Comparison of ENCODE assay signal across 14 cellular contexts in genomic region chr6:151609146-151609962, GRCh38.
DNase-seq lines count a peak whose midpoint lies in the region; ATAC-seq, FAIRE-seq and TF ChIP-seq lines count a peak whose summit lies in the region.
"Had no signal": no experiment of that assay in that cellular context is flagged by ENCODE, and none has a peak within 500 bp of the region (broad histone marks: within the 10 kb centered on the region; RNA-seq: fewer than 3 reads in every experiment).

No MANE protein-coding gene starts in this region.

- FAIRE-seq in astrocyte (lab: Jason Lieb, UNC) = no peak

- ATAC-seq in heart left ventricle (peak; percentile 72 to 89 (median 81)), HG03196 (IDR thresholded peaks at IDR 0.05; ENCODE audit: unreplicated experiment) (no peak), GM21786 (IDR thresholded peaks at IDR 0.05; ENCODE audit: unreplicated experiment) (no peak)

- TF ChIP-seq EP300 in tibial nerve (IDR thresholded peaks at IDR 0.05) = no peak

- H3K27me3 Mint-ChIP-seq in astrocyte (ENCODE audit: low read depth, unreplicated experiment) (no peaks in the 10 kb centered on the region), neural progenitor cell (ENCODE audit: insufficient read depth, low read depth) (no peaks in the 10 kb centered on the region)

- H4K20me1 ChIP-seq in astrocyte (ENCODE audit: insufficient read depth, low read length) = no peaks in the 10 kb centered on the region
- H4K20me1 ChIP-seq in neural progenitor cell (ENCODE audit: low read depth) = no peaks in the 10 kb centered on the region

- H3K4me2 ChIP-seq in astrocyte (ENCODE audit: low read length) = no peak overlapping the region
- H3K4me2 ChIP-seq in neural progenitor cell = no peak overlapping the region

- H3K4me1 ChIP-seq in astrocyte (ENCODE audit: insufficient read depth, low read length) (no peaks in the 10 kb centered on the region), heart left ventricle (peaks cover 0 to 11% (median 0%) of the 10 kb centered on the region in 12 donors), neural progenitor cell (peaks cover 6% of the 10 kb centered on the region), tibial nerve (peaks cover 0 to 12% (median 0%) of the 10 kb centered on the region in 4 donors)
- H3K4me1 ChIP-seq: Peyer's patch had no signal

- H3K4me3 Mint-ChIP-seq in astrocyte (ENCODE audit: unreplicated experiment) (no peak overlapping the region), neural progenitor cell (no peak overlapping the region)
- H3K4me3 Mint-ChIP-seq: activated naive CD8-positive, alpha-beta T cell had no signal

- H3K27me3 ChIP-seq in astrocyte (ENCODE audit: insufficient read depth, low read length) (no peaks in the 10 kb centered on the region), heart left ventricle (no peaks in the 10 kb centered on the region), neural progenitor cell (no peaks in the 10 kb centered on the region), tibial nerve (no peaks in the 10 kb centered on the region)
- H3K27me3 ChIP-seq: Peyer's patch had no signal

- H3K36me3 ChIP-seq in astrocyte (ENCODE audit: insufficient read depth, low read length) (no peaks in the 10 kb centered on the region), heart left ventricle (no peaks in the 10 kb centered on the region), neural progenitor cell (no peaks in the 10 kb centered on the region), tibial nerve (no peaks in the 10 kb centered on the region)
- H3K36me3 ChIP-seq: Peyer's patch had no signal

- intact Hi-C loops in heart left ventricle (cut with DNase I) = no loop called here

- H3K9ac ChIP-seq in astrocyte (ENCODE audit: low read length) = no peak overlapping the region
- no peak overlapping the region for H3K9ac ChIP-seq in neural progenitor cell

- no peak overlapping the region for H3K27ac ChIP-seq in astrocyte (ENCODE audit: low read depth, low read length)
- H3K27ac ChIP-seq in heart left ventricle = peak overlapping the region; percentile 32 to 87 (median 58)
- H3K27ac ChIP-seq in neural progenitor cell = no peak overlapping the region
- peak overlapping the region in 2 of 4 donors; percentile 59 to 73 for H3K27ac ChIP-seq in tibial nerve
- H3K27ac ChIP-seq: Peyer's patch had no signal

- TF ChIP-seq POLR2A in heart left ventricle (IDR thresholded peaks at IDR 0.05) = no peak
- TF ChIP-seq POLR2A in tibial nerve (IDR thresholded peaks at IDR 0.05) = no peak

- no peak overlapping the region for H3K4me3 ChIP-seq in astrocyte (ENCODE audit: insufficient read depth, low read depth, low read length)
- H3K4me3 ChIP-seq in heart left ventricle = no peak overlapping the region
- H3K4me3 ChIP-seq in neural progenitor cell = no peak overlapping the region
- no peak overlapping the region for H3K4me3 ChIP-seq in tibial nerve
- H3K4me3 ChIP-seq: lung, Peyer's patch had no signal

- H3K27ac Mint-ChIP-seq in astrocyte (ENCODE audit: unreplicated experiment) (no peak overlapping the region), neural progenitor cell (no peak overlapping the region)
- H3K27ac Mint-ChIP-seq: activated naive CD8-positive, alpha-beta T cell had no signal

- H2AFZ ChIP-seq in astrocyte (ENCODE audit: low read depth, low read length) = no peak overlapping the region
- H2AFZ ChIP-seq in neural progenitor cell (replicated peaks) = peak overlapping the region; percentile 70

- H3K79me2 ChIP-seq in astrocyte (ENCODE audit: insufficient read depth, low read length) (no peaks in the 10 kb centered on the region), neural progenitor cell (ENCODE audit: low read depth) (no peaks in the 10 kb centered on the region)

- DNase-seq in astrocyte (ENCODE audit: low read depth) (peak; percentile 2), heart left ventricle (peak; percentile 42 to 63 (median 50)), neural progenitor cell (ENCODE audit: low spot score) (no peak), tibial nerve (ENCODE audit: low spot score in 2 of 2) (peak; percentile 19 to 46), NCI-H1417 (lab: John Stamatoyannopoulos, UW) (no peak)
- DNase-seq: activated CD4-positive, alpha-beta T cell treated with anti-CD3 and anti-CD28 coated beads for 1 hour; DMS79; NCI-H187; NCI-H345; Peyer's patch had no signal

- no peaks in the 10 kb centered on the region for H3K9me3 ChIP-seq in astrocyte (ENCODE audit: insufficient read depth, low read depth, low read length)
- H3K9me3 ChIP-seq in heart left ventricle = peaks cover 0 to 18% (median 3%) of the 10 kb centered on the region in 12 donors
- no peaks in the 10 kb centered on the region for H3K9me3 ChIP-seq in neural progenitor cell (ENCODE audit: low read depth)
- H3K9me3 ChIP-seq in tibial nerve = peaks cover 0 to 17% (median 0%) of the 10 kb centered on the region in 4 donors
- H3K9me3 ChIP-seq: Peyer's patch had no signal

- H3K36me3 Mint-ChIP-seq in astrocyte (ENCODE audit: low read depth, unreplicated experiment) = no peaks in the 10 kb centered on the region
- H3K36me3 Mint-ChIP-seq in neural progenitor cell = no peaks in the 10 kb centered on the region
- H3K36me3 Mint-ChIP-seq: activated naive CD8-positive, alpha-beta T cell had no signal

- H3K9me3 Mint-ChIP-seq in astrocyte (ENCODE audit: unreplicated experiment) (no peaks in the 10 kb centered on the region), neural progenitor cell (no peaks in the 10 kb centered on the region)

- 40 to 67% (median 58%) methylated on average over 4 of the region's 4 CpGs for WGBS in heart left ventricle, 4 donors
- WGBS in tibial nerve, 2 donors = 47 to 69% methylated on average over 4 of the region's 4 CpGs

- no peaks in the 10 kb centered on the region for H3F3A ChIP-seq in neural progenitor cell (ENCODE audit: low read depth)

- H3K4me1 Mint-ChIP-seq in astrocyte (ENCODE audit: low read depth, unreplicated experiment) (no peaks in the 10 kb centered on the region), neural progenitor cell (peaks cover 3% of the 10 kb centered on the region)

- no peak for TF ChIP-seq CTCF in astrocyte (IDR thresholded peaks at IDR 0.05; ENCODE audit: insufficient read depth, low read depth, low read length)
- TF ChIP-seq CTCF in heart left ventricle (IDR thresholded peaks at IDR 0.05) = no peak
- no peak for TF ChIP-seq CTCF in neural progenitor cell (IDR thresholded peaks at IDR 0.05)
- no peak for TF ChIP-seq CTCF in tibial nerve (IDR thresholded peaks at IDR 0.05)

Comparison
In these comparisons a context has a peak if more than half of its experiments do, and no peak if none do; other contexts are left out.
1. DNase-seq: peak in astrocyte (single experiment), heart left ventricle (5 of 5) and tibial nerve (2 of 2); none in neural progenitor cell (single experiment) and NCI-H1417 (0 of 3).
2. H3K27ac ChIP-seq: peak in heart left ventricle (12 of 12); none in astrocyte (single experiment) and neural progenitor cell (single experiment).
3. ATAC-seq: peak in heart left ventricle (4 of 4); none in HG03196 (single experiment) and GM21786 (single experiment).